16 cellular contexts compared by ENCODE assay signal in genomic region chr5:173768267-173768806, GRCh38.
DNase-seq lines count a peak whose midpoint lies in the region; ATAC-seq, FAIRE-seq and TF ChIP-seq lines count a peak whose summit lies in the region.
"Had no signal": no experiment of that assay in that cellular context is flagged by ENCODE, and none has a peak within 500 bp of the region (broad histone marks: within the 10 kb centered on the region; RNA-seq: fewer than 3 reads in every experiment).

No MANE protein-coding gene starts in this region.

- no peak overlapping the region for H3K9ac ChIP-seq in parathyroid adenoma

- H3K4me1 ChIP-seq in A549 (peaks cover 55% of the 10 kb centered on the region), right atrium auricular region (peaks cover 0 to 45% of the 10 kb centered on the region in 2 donors), parathyroid adenoma (peaks cover 44% of the 10 kb centered on the region)

- TF ChIP-seq RAD21 in A549 (conservative IDR thresholded peaks at IDR 0.05 in 1 of 2, IDR thresholded peaks at IDR 0.05 in 1 of 2): no peak

- DNase-seq in A549 (ENCODE audit: low read depth in 1 of 2, low spot score in 1 of 2) (no peak), NCI-H1694 treated with DMSO at 0.1 percent for 48 hours (lab: John Stamatoyannopoulos, UW) (peak; percentile 51), right atrium auricular region (ENCODE audit: low spot score) (no peak), HUDEP-2 (lab: John Stamatoyannopoulos, UW; ENCODE audit: unreplicated experiment in 76 of 76) (no peak), C1 segment of cervical spinal cord (lab: John Stamatoyannopoulos, UW) (no peak)
- DNase-seq in central memory CD4-positive, alpha-beta T cell: no peak
- DNase-seq: CD4-positive, alpha-beta T cell; DMS79 treated with DMSO at 0.1 percent for 48 hours; H9; NCI-H1417 treated with DMSO at 0.1 percent for 48 hours; NCI-H2081 treated with DMSO at 0.1 percent for 48 hours; NCI-H510A; NCI-H774; PC-9 had no signal

- H3K79me2 ChIP-seq in parathyroid adenoma: no peaks in the 10 kb centered on the region

- no peak for TF ChIP-seq POLR2A in A549 (IDR thresholded peaks at IDR 0.05; ENCODE audit: low read length)

- H3K4me2 ChIP-seq in A549: peak overlapping the region; percentile 24
- peak overlapping the region; percentile 18 for H3K4me2 ChIP-seq in parathyroid adenoma (ENCODE audit: low read length)
- H3K4me2 ChIP-seq: PC-9 had no signal

- POLR2A ChIA-PET in A549 (lab: Yijun Ruan, JAX): no interaction called here

- 98% methylated on average over 3 of the region's 5 CpGs for WGBS in A549 (ENCODE audit: missing lambda C conversion rate)

- TF ChIP-seq CTCF in A549 (IDR thresholded peaks at IDR 0.05) (no peak), right atrium auricular region (IDR thresholded peaks at IDR 0.05) (no peak), parathyroid adenoma (IDR thresholded peaks at IDR 0.05) (no peak)

- H3K27ac ChIP-seq in A549: peak overlapping the region; percentile 92 to 93
- peak overlapping the region; percentile 81 to 90 for H3K27ac ChIP-seq in right atrium auricular region
- H3K27ac ChIP-seq in parathyroid adenoma: peak overlapping the region; percentile 87
- H3K27ac ChIP-seq: PC-9 had no signal

- H3K4me3 ChIP-seq in A549 (no peak overlapping the region), right atrium auricular region (no peak overlapping the region), parathyroid adenoma (ENCODE audit: low read depth, low read length) (no peak overlapping the region)
- H3K4me3 ChIP-seq: PC-9 had no signal

- CTCF ChIA-PET in A549 (lab: Yijun Ruan, JAX): interaction anchor here (0.6 to 2.6 kb wide), 3 partner anchors 27 to 205 kb away, joined by 3 to 9 read pairs (median 3); no protein-coding TSS in a partner anchor

- ATAC-seq in A549: no peak
- no peak for ATAC-seq in GM21723 (IDR thresholded peaks at IDR 0.05; ENCODE audit: unreplicated experiment)

- H3K36me3 ChIP-seq in right atrium auricular region (no peaks in the 10 kb centered on the region), parathyroid adenoma (ENCODE audit: control insufficient read depth, insufficient read depth, low read length) (no peaks in the 10 kb centered on the region)

- H3K9me3 ChIP-seq in A549: no peaks in the 10 kb centered on the region
- H3K9me3 ChIP-seq in right atrium auricular region: no peaks in the 10 kb centered on the region
- no peaks in the 10 kb centered on the region for H3K9me3 ChIP-seq in parathyroid adenoma (ENCODE audit: control insufficient read depth, low read length)

- H3K27me3 ChIP-seq in right atrium auricular region (no peaks in the 10 kb centered on the region), parathyroid adenoma (ENCODE audit: control insufficient read depth, insufficient read depth, low read length) (no peaks in the 10 kb centered on the region)

- no peak for TF ChIP-seq EP300 in A549 (IDR thresholded peaks at IDR 0.05)

- no peak overlapping the region for H2AFZ ChIP-seq in parathyroid adenoma
- H2AFZ ChIP-seq: PC-9 had no signal

- FAIRE-seq in A549 (lab: Jason Lieb, UNC): no peak

TF ChIP-seq in A549, 52 proteins besides CTCF, POLR2A, EP300 and RAD21:
- 0 out of 2 replicates have a peak, but pooled peaks have one; percentile 1 for TF ChIP-seq MAX (IDR thresholded peaks at IDR 0.05)
- TF ChIP-seq, protein P1, sequence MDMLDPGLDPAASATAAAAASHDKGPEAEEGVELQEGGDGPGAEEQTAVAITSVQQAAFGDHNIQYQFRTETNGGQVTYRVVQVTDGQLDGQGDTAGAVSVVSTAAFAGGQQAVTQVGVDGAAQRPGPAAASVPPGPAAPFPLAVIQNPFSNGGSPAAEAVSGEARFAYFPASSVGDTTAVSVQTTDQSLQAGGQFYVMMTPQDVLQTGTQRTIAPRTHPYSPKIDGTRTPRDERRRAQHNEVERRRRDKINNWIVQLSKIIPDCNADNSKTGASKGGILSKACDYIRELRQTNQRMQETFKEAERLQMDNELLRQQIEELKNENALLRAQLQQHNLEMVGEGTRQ (IDR thresholded peaks at IDR 0.05): no peak
